8 cellular contexts compared by ENCODE assay signal in genomic region chr1:235326719-235327558, GRCh38. TPM values are rescaled to one million over a fixed set of nuclear protein-coding genes. Genes with fewer than 3 reads are reported as not detected.
A peak's percentile ranks its signal among the peaks of the same experiment; 100 is the strongest.
DNase-seq lines count a peak whose midpoint lies in the region; ATAC-seq, FAIRE-seq and TF ChIP-seq lines count a peak whose summit lies in the region.

No MANE protein-coding gene starts in this region.

- TF ChIP-seq CTCF in heart right ventricle (IDR thresholded peaks at IDR 0.05) (no peak), progenitor cell of endocrine pancreas (IDR thresholded peaks at IDR 0.05; ENCODE audit: unreplicated experiment) (no peak)

- WGBS in heart right ventricle, 2 donors = 0 to 1% methylated on average over 77 to 78 of the region's 78 CpGs

- H3K4me3 ChIP-seq in GM08714 (ENCODE audit: low read length) (peak overlapping the region; percentile 83), SK-N-MC (peak overlapping the region; percentile 79), heart right ventricle (peak overlapping the region; percentile 81 to 97 (median 94))

- H3K27ac ChIP-seq in SK-N-MC = peak overlapping the region; percentile 74
- H3K27ac ChIP-seq in heart right ventricle = peak overlapping the region; percentile 90 to 99 (median 96)

- H3K9me3 Mint-ChIP-seq in activated naive CD8-positive, alpha-beta T cell treated with anti-CD3 and anti-CD28 coated beads for 36 hours = no peaks in the 10 kb centered on the region
- H3K9me3 Mint-ChIP-seq in progenitor cell of endocrine pancreas (ENCODE audit: low read depth) = no peaks in the 10 kb centered on the region

- peak overlapping the region; percentile 94 for H3K9ac ChIP-seq in SK-N-MC (ENCODE audit: insufficient read length)

- H3K27me3 Mint-ChIP-seq in activated naive CD8-positive, alpha-beta T cell treated with anti-CD3 and anti-CD28 coated beads for 36 hours = no peaks in the 10 kb centered on the region
- no peaks in the 10 kb centered on the region for H3K27me3 Mint-ChIP-seq in progenitor cell of endocrine pancreas

- ATAC-seq in HG03439 (IDR thresholded peaks at IDR 0.05; ENCODE audit: unreplicated experiment) = peak; percentile 8
- peak in 3 of 8 donors; percentile 3 to 31 (median 4) for ATAC-seq in heart right ventricle

- peaks cover 29% of the 10 kb centered on the region for H3K36me3 Mint-ChIP-seq in activated naive CD8-positive, alpha-beta T cell treated with anti-CD3 and anti-CD28 coated beads for 36 hours
- peaks cover 7% of the 10 kb centered on the region for H3K36me3 Mint-ChIP-seq in progenitor cell of endocrine pancreas (ENCODE audit: insufficient read depth)

- H3K27me3 ChIP-seq in heart right ventricle = no peaks in the 10 kb centered on the region

- intact Hi-C loops in heart right ventricle (cut with DNase I) = loop anchor here in 8 of 10 donors (5.0 to 10.0 kb wide), 6 partner anchors 40 to 90 kb away; partner anchors contain the start of gene TBCE (in 2 of the 8)

- peak overlapping the region; percentile 95 for H3K27ac Mint-ChIP-seq in activated naive CD8-positive, alpha-beta T cell treated with anti-CD3 and anti-CD28 coated beads for 36 hours
- peak overlapping the region; percentile 98 for H3K27ac Mint-ChIP-seq in progenitor cell of endocrine pancreas

- H3K4me3 Mint-ChIP-seq in activated naive CD8-positive, alpha-beta T cell treated with anti-CD3 and anti-CD28 coated beads for 36 hours = peak overlapping the region; percentile 89
- H3K4me3 Mint-ChIP-seq in progenitor cell of endocrine pancreas (ENCODE audit: low read depth) = peak overlapping the region; percentile 86

- H3K4me1 ChIP-seq in heart right ventricle = peaks cover 0 to 76% (median 63%) of the 10 kb centered on the region in 9 donors

- H3K4me1 Mint-ChIP-seq in activated naive CD8-positive, alpha-beta T cell treated with anti-CD3 and anti-CD28 coated beads for 36 hours = peaks cover 33% of the 10 kb centered on the region
- peaks cover 20% of the 10 kb centered on the region for H3K4me1 Mint-ChIP-seq in progenitor cell of endocrine pancreas (ENCODE audit: low read depth)

- no peak for FAIRE-seq in HTR-8/SVneo (lab: Jason Lieb, UNC)

- peaks cover 26% of the 10 kb centered on the region for H3K36me3 ChIP-seq in SK-N-MC (ENCODE audit: insufficient read depth, low read length)
- H3K36me3 ChIP-seq in heart right ventricle = peaks cover 0 to 12% (median 0%) of the 10 kb centered on the region in 9 donors

- DNase-seq in SK-N-MC (ENCODE audit: low read depth, low spot score) (no peak), heart right ventricle (peak; percentile 33 to 38), progenitor cell of endocrine pancreas (ENCODE audit: low spot score, unreplicated experiment) (peak; percentile 17), ureter (ENCODE audit: low spot score) (peak; percentile 52), HTR-8/SVneo (ENCODE audit: insufficient read length, low spot score) (no peak)
- peak; percentile 77 for DNase-seq in activated naive CD8-positive, alpha-beta T cell treated with anti-CD3 and anti-CD28 coated beads for 36 hours

- H3K9me3 ChIP-seq in SK-N-MC (ENCODE audit: low read depth, low read length) = no peaks in the 10 kb centered on the region
- no peaks in the 10 kb centered on the region for H3K9me3 ChIP-seq in heart right ventricle

RNA-seq across cellular contexts. Expression of gene ARID4B, which starts 1.0 kb away (rescaled TPM):
- total RNA-seq in activated naive CD8-positive, alpha-beta T cell treated with anti-CD3 and anti-CD28 coated beads for 36 hours = 10 to 100 TPM; 30.1 to 30.6 TPM
- total RNA-seq in heart right ventricle = 10 to 100 TPM; 12.2 to 21.5 (median 15.5) TPM
- 10 to 100 TPM in 1 of 2 donors, 1 to 10 TPM in 1; 4.8 to 17.8 TPM for polyA plus RNA-seq in heart right ventricle
- 66.5 and 68.8 TPM in 2 replicates for total RNA-seq in progenitor cell of endocrine pancreas
- total RNA-seq in ureter = 52.9 TPM

RNA-seq across cellular contexts. Expression of gene GGPS1, which starts 1.4 kb away (rescaled TPM):
- total RNA-seq in activated naive CD8-positive, alpha-beta T cell treated with anti-CD3 and anti-CD28 coated beads for 36 hours = 10 to 100 TPM; 29.4 to 29.5 TPM
- total RNA-seq in heart right ventricle (10 to 100 TPM; 27.6 to 40.0 (median 35.0) TPM), progenitor cell of endocrine pancreas (43.3 and 50.6 TPM in 2 replicates), ureter (40.7 TPM)
- 10 to 100 TPM; 21.0 to 25.5 TPM for polyA plus RNA-seq in heart right ventricle

RNA-seq across cellular contexts. Expression of gene TBCE, which starts 40.3 kb away (rescaled TPM):
- total RNA-seq in activated naive CD8-positive, alpha-beta T cell treated with anti-CD3 and anti-CD28 coated beads for 36 hours = 10 to 100 TPM; 23.3 to 25.4 TPM
- total RNA-seq in heart right ventricle (10 to 100 TPM in 9 of 10 donors, 1 to 10 TPM in 1; 9.0 to 24.2 (median 20.0) TPM), progenitor cell of endocrine pancreas (37.5 and 40.7 TPM in 2 replicates), ureter (30.7 TPM)
- 10 to 100 TPM; 15.5 to 42.9 TPM for polyA plus RNA-seq in heart right ventricle

Comparison
In these comparisons a context has a peak if more than half of its experiments do, and no peak if none do; other contexts are left out.
1. DNase-seq: peak in activated naive CD8-positive, alpha-beta T cell treated with anti-CD3 and anti-CD28 coated beads for 36 hours (single experiment), heart right ventricle (2 of 2), progenitor cell of endocrine pancreas (single experiment) and ureter (single experiment); none in SK-N-MC (single experiment) and HTR-8/SVneo (single experiment).
2. Peak in every context shown above with its lines, with median percentiles within 50 percentile points of each other: H3K4me3 ChIP-seq.